ENCODE assay signal across 27 cellular contexts in the genomic region with DNA sequence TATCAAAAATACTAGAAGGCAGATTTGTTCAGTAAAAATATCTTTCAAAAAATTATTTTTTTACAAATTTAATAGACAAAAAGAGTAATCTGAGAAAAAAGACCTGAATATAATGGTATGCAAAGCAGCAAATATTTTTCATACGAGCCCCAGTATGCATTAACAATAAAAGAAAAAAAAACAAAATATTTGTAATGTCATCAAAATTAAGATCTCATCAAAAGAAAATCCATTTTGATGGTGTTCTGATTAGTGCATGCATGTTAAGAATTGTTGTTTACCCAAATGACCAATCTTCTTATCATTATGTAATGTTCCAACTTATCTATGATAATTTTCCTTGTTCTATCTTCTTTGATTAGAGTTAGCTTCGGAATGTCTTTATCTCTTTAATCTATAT.
A peak's percentile ranks its signal among the peaks of the same experiment; 100 is the strongest.
DNase-seq lines count a peak whose midpoint lies in the region; ATAC-seq, FAIRE-seq and TF ChIP-seq lines count a peak whose summit lies in the region.
"Had no signal": no experiment of that assay in that cellular context is flagged by ENCODE, and none has a peak within 500 bp of the region (broad histone marks: within the 10 kb centered on the region; RNA-seq: fewer than 3 reads in every experiment).

No MANE protein-coding gene starts in this region.

- DNase-seq in A549 (ENCODE audit: low read depth in 1 of 2, low spot score in 1 of 2) (no peak), LNCaP clone FGC (ENCODE audit: low read depth) (peak; percentile 35)
- no peak for DNase-seq in activated CD4-positive, alpha-beta memory T cell treated with anti-CD3 and anti-CD28 coated beads for 36 hours
- DNase-seq: 8988T; ACHN; BE2C; C1 segment of cervical spinal cord; CD4-positive, alpha-beta memory T cell; CD4-positive, CD25-positive, alpha-beta regulatory T cell; CD8-positive, alpha-beta memory T cell; COR-L47; DMS 273 treated with DMSO at 0.1 percent for 48 hours; DMS153; DMS53; DMS79; DND-41; EL; GDM1 had no signal

- no peaks in the 10 kb centered on the region for H3K9me3 ChIP-seq in A549
- H3K9me3 ChIP-seq: BE2C, BLaER1 had no signal

- TF ChIP-seq POLR2A in A549 (IDR thresholded peaks at IDR 0.05; ENCODE audit: low read length), result no peak

- no peaks in the 10 kb centered on the region for H3K4me1 Mint-ChIP-seq in activated CD4-positive, alpha-beta memory T cell treated with anti-CD3 and anti-CD28 coated beads for 36 hours (ENCODE audit: low read depth)
- H3K4me1 Mint-ChIP-seq: CD14-positive monocyte; CD4-positive, alpha-beta memory T cell; CD4-positive, CD25-positive, alpha-beta regulatory T cell; CD8-positive, alpha-beta memory T cell had no signal

- POLR2A ChIA-PET in A549 (lab: Yijun Ruan, JAX), result no interaction called here
- POLR2A ChIA-PET in activated CD4-positive, alpha-beta memory T cell treated with anti-CD3 and anti-CD28 coated beads for 36 hours (lab: Charles Lee), result no interaction called here

- no peak overlapping the region for H3K27ac Mint-ChIP-seq in activated CD4-positive, alpha-beta memory T cell treated with anti-CD3 and anti-CD28 coated beads for 36 hours
- H3K27ac Mint-ChIP-seq: CD14-positive monocyte; CD4-positive, alpha-beta memory T cell; CD4-positive, CD25-positive, alpha-beta regulatory T cell; CD8-positive, alpha-beta memory T cell had no signal

- CTCF ChIA-PET in A549 (lab: Yijun Ruan, JAX), result no interaction called here
- CTCF ChIA-PET in activated CD4-positive, alpha-beta memory T cell treated with anti-CD3 and anti-CD28 coated beads for 36 hours (lab: Charles Lee), result no interaction called here

- H3K4me3 ChIP-seq in A549, result no peak overlapping the region
- H3K4me3 ChIP-seq in LNCaP clone FGC (ENCODE audit: low read depth, low read length), result no peak overlapping the region
- H3K4me3 ChIP-seq: BLaER1, GM12878 had no signal

- TF ChIP-seq CTCF in A549 (IDR thresholded peaks at IDR 0.05) (no peak), LNCaP clone FGC (IDR thresholded peaks at IDR 0.05; ENCODE audit: control insufficient read depth, extremely low read depth, insufficient read depth) (no peak)

- TF ChIP-seq RAD21 in A549 (conservative IDR thresholded peaks at IDR 0.05 in 1 of 2, IDR thresholded peaks at IDR 0.05 in 1 of 2), result no peak

- TF ChIP-seq EP300 in A549 (IDR thresholded peaks at IDR 0.05), result no peak

- FAIRE-seq in A204.1 (lab: Jason Lieb, UNC) (peak; percentile 49), A549 (lab: Jason Lieb, UNC) (no peak)
- FAIRE-seq: GM12878, GM12892, GM18507, GM19239 had no signal

- H3K27me3 Mint-ChIP-seq in activated CD4-positive, alpha-beta memory T cell treated with anti-CD3 and anti-CD28 coated beads for 36 hours, result no peaks in the 10 kb centered on the region
- H3K27me3 Mint-ChIP-seq: CD4-positive, alpha-beta memory T cell; CD4-positive, CD25-positive, alpha-beta regulatory T cell; CD8-positive, alpha-beta memory T cell had no signal

- ATAC-seq in A549 (no peak), GM21619 (IDR thresholded peaks at IDR 0.05; ENCODE audit: unreplicated experiment) (no peak), HG03196 (IDR thresholded peaks at IDR 0.05; ENCODE audit: unreplicated experiment) (no peak)
- ATAC-seq: GM12878 had no signal

- H3K27ac ChIP-seq in A549, result no peak overlapping the region
- H3K27ac ChIP-seq: BLaER1 had no signal

- 55% methylated on average over 2 of the region's 2 CpGs for WGBS in A549 (ENCODE audit: missing lambda C conversion rate)

- no peaks in the 10 kb centered on the region for H3K4me1 ChIP-seq in A549
- H3K4me1 ChIP-seq: BE2C, BLaER1 had no signal

- no peaks in the 10 kb centered on the region for H3K36me3 Mint-ChIP-seq in activated CD4-positive, alpha-beta memory T cell treated with anti-CD3 and anti-CD28 coated beads for 36 hours
- H3K36me3 Mint-ChIP-seq: CD14-positive monocyte; CD4-positive, alpha-beta memory T cell; CD4-positive, CD25-positive, alpha-beta regulatory T cell; CD8-positive, alpha-beta memory T cell had no signal

- H3K9me3 Mint-ChIP-seq in activated CD4-positive, alpha-beta memory T cell treated with anti-CD3 and anti-CD28 coated beads for 36 hours, result peaks cover 34% of the 10 kb centered on the region

- H3K4me3 Mint-ChIP-seq in activated CD4-positive, alpha-beta memory T cell treated with anti-CD3 and anti-CD28 coated beads for 36 hours, result no peak overlapping the region
- H3K4me3 Mint-ChIP-seq: CD14-positive monocyte; CD4-positive, alpha-beta memory T cell; CD4-positive, CD25-positive, alpha-beta regulatory T cell; CD8-positive, alpha-beta memory T cell had no signal

- intact Hi-C loops in activated CD4-positive, alpha-beta memory T cell treated with anti-CD3 and anti-CD28 coated beads for 36 hours (cut with micrococcal nuclease), result no loop called here

- no peak overlapping the region for H3K4me2 ChIP-seq in A549
- H3K4me2 ChIP-seq: BLaER1 had no signal

TF ChIP-seq in A549, 52 proteins besides CTCF, POLR2A, EP300 and RAD21:
- peak; percentile 45 for TF ChIP-seq MAFK (IDR thresholded peaks at IDR 0.05; ENCODE audit: partially characterized antibody)
- no peak for TF ChIP-seq FOSL2 (IDR thresholded peaks at IDR 0.05)
- TF ChIP-seq FOSL2 (CRISPR knock-in tag; IDR thresholded peaks at IDR 0.05), result no peak
